ENCODE assay signal across 8 cellular contexts in genomic region chr18:34978533-34978893, GRCh38.
DNase-seq lines count a peak whose midpoint lies in the region; ATAC-seq and TF ChIP-seq lines count a peak whose summit lies in the region.

No MANE protein-coding gene starts in this region.

- H2AFZ ChIP-seq in KMS-11 (ENCODE audit: low read depth), result peak overlapping the region; percentile 97

- TF ChIP-seq CTCF in AG09309 (IDR thresholded peaks at IDR 0.05; ENCODE audit: control insufficient read depth, insufficient read depth, low read depth, low read length, missing control alignments), result no peak
- no peak for TF ChIP-seq CTCF in KMS-11 (conservative IDR thresholded peaks at IDR 0.05; ENCODE audit: low read depth, low read length)

- H3K9me3 ChIP-seq in muscle layer of duodenum (ENCODE audit: control insufficient read depth in 1 of 2, low read length in 2 of 2), result no peaks in the 10 kb centered on the region

- H3K9ac ChIP-seq in KMS-11, result peak overlapping the region; percentile 38; the same call in 1 of the 2 replicates

- no peaks in the 10 kb centered on the region for H4K20me1 ChIP-seq in KMS-11 (ENCODE audit: insufficient read depth)

- H3K27me3 ChIP-seq in KMS-11 (ENCODE audit: insufficient read depth, low read depth) (no peaks in the 10 kb centered on the region; the same call in 1 of the 2 replicates), muscle layer of duodenum (ENCODE audit: low read depth, low read length) (no peaks in the 10 kb centered on the region)

- peak overlapping the region; percentile 17; the same call in 1 of the 2 replicates for H3K27ac ChIP-seq in KMS-11
- peak overlapping the region; percentile 81 for H3K27ac ChIP-seq in muscle layer of duodenum (ENCODE audit: low read length)

- DNase-seq in AG09309 (ENCODE audit: low read depth) (no peak), cerebellar cortex (ENCODE audit: low spot score) (peak; percentile 32), NCI-H187 treated with DMSO at 0.1 percent for 48 hours (lab: John Stamatoyannopoulos, UW) (no peak), mesenteric fat pad (ENCODE audit: low spot score) (no peak), glomerular visceral epithelial cell (ENCODE audit: extremely low spot score) (no peak)

- peaks cover 12% of the 10 kb centered on the region for H3K4me1 ChIP-seq in KMS-11 (ENCODE audit: low read depth, poor library complexity, severe bottlenecking)
- H3K4me1 ChIP-seq in muscle layer of duodenum (ENCODE audit: control insufficient read depth in 1 of 2, insufficient read depth in 2 of 2, low read length in 2 of 2), result peaks cover 5% of the 10 kb centered on the region in 2 donors

- no peaks in the 10 kb centered on the region for H3K79me2 ChIP-seq in KMS-11 (ENCODE audit: insufficient read depth, low read depth)

- peak overlapping the region; percentile 74 for H3K4me3 ChIP-seq in AG09309 (ENCODE audit: control insufficient read depth, low read depth, low read length)
- no peak overlapping the region for H3K4me3 ChIP-seq in KMS-11 (IDR thresholded peaks at IDR 0.05; ENCODE audit: insufficient read depth, low read depth, low read length)
- peak overlapping the region; percentile 84 to 98 for H3K4me3 ChIP-seq in muscle layer of duodenum (ENCODE audit: low read depth in 1 of 2, low read length in 2 of 2)

- no peaks in the 10 kb centered on the region for H3K36me3 ChIP-seq in KMS-11 (ENCODE audit: insufficient read depth)
- no peaks in the 10 kb centered on the region for H3K36me3 ChIP-seq in muscle layer of duodenum (ENCODE audit: control insufficient read depth in 1 of 2, insufficient read depth in 2 of 2, low read length in 2 of 2)

- H3K4me2 ChIP-seq in KMS-11, result peak overlapping the region; percentile 93

- no peak for ATAC-seq in GM18519 (IDR thresholded peaks at IDR 0.05; ENCODE audit: low FRiP score, unreplicated experiment)
